In the genomic region with DNA sequence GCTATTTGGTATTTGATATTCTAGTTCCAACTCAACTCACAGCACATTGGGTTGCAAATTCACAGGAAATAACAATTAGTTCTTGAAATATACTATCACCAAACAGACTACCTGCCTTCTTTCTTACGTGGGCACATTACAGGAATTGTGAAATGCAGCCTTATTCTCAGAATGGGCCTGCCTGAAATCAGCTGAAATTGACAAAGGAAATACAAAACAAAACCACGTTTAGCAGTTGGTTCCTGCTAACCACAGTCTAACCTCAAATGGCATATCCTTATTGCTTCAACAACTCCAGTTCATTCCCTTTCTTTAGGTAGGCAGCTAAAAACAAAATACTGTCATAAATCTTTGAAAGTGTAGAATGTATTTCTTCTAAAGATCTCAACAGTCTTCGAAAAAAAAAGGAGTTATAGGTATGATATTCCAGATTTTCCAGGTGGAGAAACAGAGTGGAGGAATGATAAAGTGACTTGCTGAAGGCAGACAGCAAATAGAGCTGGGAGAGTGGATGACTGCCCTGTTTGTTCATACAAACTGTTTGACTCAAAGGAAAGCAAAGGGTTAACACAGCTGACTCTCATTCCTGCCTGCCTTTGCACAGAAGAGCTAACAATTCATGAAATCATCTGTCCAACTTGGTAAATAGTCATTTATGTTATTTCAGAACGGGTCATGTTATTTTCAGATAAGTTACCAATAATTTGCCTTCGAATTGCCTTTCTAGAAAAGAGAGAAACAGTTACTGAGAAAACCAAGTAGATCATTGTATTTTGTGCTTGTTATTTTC, we compare ENCODE assay signal across 19 cellular contexts. TPM values are rescaled to one million over a fixed set of nuclear protein-coding genes. Genes with fewer than 3 reads are reported as not detected.
DNase-seq lines count a peak whose midpoint lies in the region; ATAC-seq and TF ChIP-seq lines count a peak whose summit lies in the region.
"Had no signal": no experiment of that assay in that cellular context is flagged by ENCODE, and none has a peak within 500 bp of the region (broad histone marks: within the 10 kb centered on the region; RNA-seq: fewer than 3 reads in every experiment).

No MANE protein-coding gene starts in this region.

- no peaks in the 10 kb centered on the region for H3K9me2 ChIP-seq in GM23338 (ENCODE audit: insufficient read depth)

- H2AFZ ChIP-seq in GM23338 (no peak overlapping the region), osteoblast (ENCODE audit: low read length) (no peak overlapping the region)

- H3K4me1 Mint-ChIP-seq in GM23338 = peaks cover 46% of the 10 kb centered on the region
- H3K4me1 Mint-ChIP-seq in T-helper 2 cell treated with Interferon-gamma antibody and Interleukin-4, amounts not matched to agents 5 μg/mL and 100 μg/mL, for 36 hours (ENCODE audit: low read depth) = peaks cover 26% of the 10 kb centered on the region
- peaks cover 18 to 35% (median 29%) of the 10 kb centered on the region in 7 donors for H3K4me1 Mint-ChIP-seq in naive thymus-derived CD4-positive, alpha-beta T cell

- no peak overlapping the region for H3K4me3 Mint-ChIP-seq in GM23338
- peak overlapping the region; percentile 48 for H3K4me3 Mint-ChIP-seq in T-helper 2 cell treated with Interferon-gamma antibody and Interleukin-4, amounts not matched to agents 5 μg/mL and 100 μg/mL, for 36 hours
- H3K4me3 Mint-ChIP-seq in naive thymus-derived CD4-positive, alpha-beta T cell = peak overlapping the region in 7 of 10 donors; percentile 8 to 98 (median 84)
- H3K4me3 Mint-ChIP-seq: CD14-positive monocyte, endodermal cell had no signal

- ATAC-seq in GM23338 = no peak
- ATAC-seq in naive thymus-derived CD4-positive, alpha-beta T cell = no peak
- ATAC-seq in GM21723 (IDR thresholded peaks at IDR 0.05; ENCODE audit: unreplicated experiment) = no peak
- ATAC-seq: activated CD4-positive, CD25-positive, alpha-beta regulatory T cell treated with anti-CD3 and anti-CD28 coated beads, Interleukin-2, amount 50 U/mL, for 24 hours; pancreas had no signal

- peaks cover 15% of the 10 kb centered on the region for H3K27me3 Mint-ChIP-seq in GM23338 (ENCODE audit: insufficient read depth, low read depth, poor library complexity)
- peaks cover 43% of the 10 kb centered on the region for H3K27me3 Mint-ChIP-seq in T-helper 2 cell treated with Interferon-gamma antibody and Interleukin-4, amounts not matched to agents 5 μg/mL and 100 μg/mL, for 36 hours (ENCODE audit: low read depth)
- peaks cover 14 to 59% (median 50%) of the 10 kb centered on the region in 5 donors for H3K27me3 Mint-ChIP-seq in naive thymus-derived CD4-positive, alpha-beta T cell

- H3K9me3 ChIP-seq in naive thymus-derived CD4-positive, alpha-beta T cell (ENCODE audit: control insufficient read depth in 2 of 3, low read length in 3 of 3) = no peaks in the 10 kb centered on the region
- no peaks in the 10 kb centered on the region for H3K9me3 ChIP-seq in osteoblast (ENCODE audit: low read depth, low read length)
- H3K9me3 ChIP-seq: pancreas, thyroid gland had no signal

- H3K4me3 ChIP-seq in GM23338 (no peak overlapping the region), osteoblast (ENCODE audit: insufficient read depth, low read length) (no peak overlapping the region)
- H3K4me3 ChIP-seq in naive thymus-derived CD4-positive, alpha-beta T cell (ENCODE audit: low read length) = no peak overlapping the region
- H3K4me3 ChIP-seq: pancreas, thyroid gland had no signal

- DNase-seq in NCI-H1694 treated with DMSO at 0.1 percent for 48 hours (lab: John Stamatoyannopoulos, UW) = peak; percentile 26
- DNase-seq in NCI-H1694 (lab: John Stamatoyannopoulos, UW) = no peak
- DNase-seq in GM23338 (ENCODE audit: low spot score) = peak; percentile 18
- DNase-seq in T-helper 2 cell treated with Interferon-gamma antibody and Interleukin-4, amounts not matched to agents 5 μg/mL and 100 μg/mL, for 36 hours (ENCODE audit: low spot score) = no peak
- DNase-seq in naive thymus-derived CD4-positive, alpha-beta T cell = no peak
- no peak for DNase-seq in midbrain (lab: John Stamatoyannopoulos, UW)
- DNase-seq in osteoblast (ENCODE audit: insufficient read length, low spot score, missing footprints) = no peak
- DNase-seq: 8988T, cerebellar nuclear complex, endodermal cell, left colon, NCI-H1092, pancreas, small intestine, thyroid gland had no signal

- H3K27ac ChIP-seq in GM23338 (ENCODE audit: low read depth) (no peak overlapping the region), osteoblast (ENCODE audit: low read depth, low read length) (no peak overlapping the region)
- H3K27ac ChIP-seq in naive thymus-derived CD4-positive, alpha-beta T cell (ENCODE audit: low read depth, low read length) = no peak overlapping the region
- H3K27ac ChIP-seq: pancreas, RWPE1, thyroid gland had no signal

- no peaks in the 10 kb centered on the region; the same call in 1 of the 2 replicates for H3F3A ChIP-seq in GM23338 (replicated peaks; ENCODE audit: low read depth)

- CTCF ChIA-PET in naive thymus-derived CD4-positive, alpha-beta T cell (lab: Charles Lee) = no interaction called here

- no peaks in the 10 kb centered on the region; the same call in 2 of the 3 replicates for H3K9me3 Mint-ChIP-seq in GM23338
- no peaks in the 10 kb centered on the region for H3K9me3 Mint-ChIP-seq in T-helper 2 cell treated with Interferon-gamma antibody and Interleukin-4, amounts not matched to agents 5 μg/mL and 100 μg/mL, for 36 hours
- H3K9me3 Mint-ChIP-seq in naive thymus-derived CD4-positive, alpha-beta T cell = peaks cover 0 to 3% (median 0%) of the 10 kb centered on the region in 11 donors
- H3K9me3 Mint-ChIP-seq: endodermal cell had no signal

- POLR2A ChIA-PET in naive thymus-derived CD4-positive, alpha-beta T cell (lab: Charles Lee) = interaction anchor here (0.6 kb wide), 1 partner anchor 70 kb away, joined by 4 read pairs; no protein-coding TSS in a partner anchor

- H4K20me1 ChIP-seq in GM23338 (replicated peaks; ENCODE audit: insufficient read depth) (no peaks in the 10 kb centered on the region), osteoblast (ENCODE audit: insufficient read depth, low read length) (no peaks in the 10 kb centered on the region)

- no peaks in the 10 kb centered on the region for H3K36me3 Mint-ChIP-seq in GM23338 (ENCODE audit: low read depth)
- no peaks in the 10 kb centered on the region for H3K36me3 Mint-ChIP-seq in T-helper 2 cell treated with Interferon-gamma antibody and Interleukin-4, amounts not matched to agents 5 μg/mL and 100 μg/mL, for 36 hours (ENCODE audit: low read depth)
- H3K36me3 Mint-ChIP-seq in naive thymus-derived CD4-positive, alpha-beta T cell = no peaks in the 10 kb centered on the region
- H3K36me3 Mint-ChIP-seq: CD14-positive monocyte had no signal

- no peak overlapping the region for H3K27ac Mint-ChIP-seq in GM23338
- H3K27ac Mint-ChIP-seq in T-helper 2 cell treated with Interferon-gamma antibody and Interleukin-4, amounts not matched to agents 5 μg/mL and 100 μg/mL, for 36 hours = no peak overlapping the region
- peak overlapping the region in 3 of 9 donors; percentile 16 to 26 (median 20) for H3K27ac Mint-ChIP-seq in naive thymus-derived CD4-positive, alpha-beta T cell
- H3K27ac Mint-ChIP-seq: CD14-positive monocyte, endodermal cell had no signal

- intact Hi-C loops in naive thymus-derived CD4-positive, alpha-beta T cell (cut with micrococcal nuclease) = loop anchor here in 1 of 2 donors (2.0 to 10.0 kb wide), 2 partner anchors 37 to 71 kb away; no protein-coding TSS in a partner anchor

- peaks cover 19% of the 10 kb centered on the region for H3K27me3 ChIP-seq in GM23338 (ENCODE audit: insufficient read depth)
- H3K27me3 ChIP-seq in naive thymus-derived CD4-positive, alpha-beta T cell (ENCODE audit: control insufficient read depth in 2 of 2, insufficient read depth in 2 of 2, low read length in 2 of 2) = no peaks in the 10 kb centered on the region
- H3K27me3 ChIP-seq in osteoblast (ENCODE audit: insufficient read depth, low read length) = no peaks in the 10 kb centered on the region
- H3K27me3 ChIP-seq: thyroid gland had no signal

- no peak for TF ChIP-seq CTCF in GM23338 (conservative IDR thresholded peaks at IDR 0.05; ENCODE audit: low read depth in 2 of 2)
- TF ChIP-seq CTCF in osteoblast (IDR thresholded peaks at IDR 0.05; ENCODE audit: extremely low read depth, low read depth, low read length) = no peak

- peaks cover 54% of the 10 kb centered on the region for H3K4me1 ChIP-seq in GM23338 (ENCODE audit: insufficient read depth)
- H3K4me1 ChIP-seq in naive thymus-derived CD4-positive, alpha-beta T cell (ENCODE audit: control insufficient read depth in 2 of 2, insufficient read depth in 2 of 2, low read length in 2 of 2) = peaks cover 11 to 16% of the 10 kb centered on the region in 2 donors
- H3K4me1 ChIP-seq in osteoblast (ENCODE audit: insufficient read depth, low read length) = peaks cover 27% of the 10 kb centered on the region
- H3K4me1 ChIP-seq: pancreas, thyroid gland had no signal

- peak overlapping the region; percentile 91; the same call in 1 of the 2 replicates for H3K4me2 ChIP-seq in GM23338
- H3K4me2 ChIP-seq in osteoblast (ENCODE audit: insufficient read depth, low read length) = no peak overlapping the region

- no peaks in the 10 kb centered on the region for H3K79me2 ChIP-seq in GM23338 (replicated peaks; ENCODE audit: insufficient read depth)
- H3K79me2 ChIP-seq in osteoblast (ENCODE audit: insufficient read depth, low read length) = peaks cover 26% of the 10 kb centered on the region

- H3K36me3 ChIP-seq in GM23338 (ENCODE audit: insufficient read depth) (no peaks in the 10 kb centered on the region), osteoblast (ENCODE audit: insufficient read depth, low read length) (no peaks in the 10 kb centered on the region)
- H3K36me3 ChIP-seq in naive thymus-derived CD4-positive, alpha-beta T cell (ENCODE audit: control insufficient read depth in 2 of 3, insufficient read depth in 3 of 3, low read length in 3 of 3) = no peaks in the 10 kb centered on the region
- H3K36me3 ChIP-seq: pancreas, thyroid gland had no signal

TF ChIP-seq in GM23338, 12 proteins besides CTCF, POLR2A, EP300 and RAD21:
- TF ChIP-seq ZNF114 (CRISPR knock-in tag; IDR thresholded peaks at IDR 0.05) = no peak
- TF ChIP-seq NANOG (IDR thresholded peaks at IDR 0.05; ENCODE audit: borderline replicate concordance) = no peak
- no peak for TF ChIP-seq EZH2 (IDR thresholded peaks at IDR 0.05; ENCODE audit: low read depth, unreplicated experiment)

RNA-seq across cellular contexts. Expression of gene GREM2, which starts 1.6 kb away (rescaled TPM):
- 0.12 and 0.21 TPM in 2 replicates for total RNA-seq in GM23338 (2014; rRNA removed; shearing (Covaris generic))
- polyA plus RNA-seq in GM23338 (2016; fragmentation: Nextera tagmentation; extraction: Ambion mirVana) = 0.18 and 0.24 TPM in 2 replicates
- total RNA-seq in naive thymus-derived CD4-positive, alpha-beta T cell = 1 to 10 TPM in 2 of 5 experiments, under 1 TPM in 3; 0.31 to 5.2 (median 0.75) TPM
- under 1 TPM in 1 of 2 donors, not detected in 1; 0.05 TPM for polyA plus RNA-seq in naive thymus-derived CD4-positive, alpha-beta T cell
- 4.7 and 5.6 TPM in 2 replicates for total RNA-seq in osteoblast
- polyA plus RNA-seq: CD14-positive monocyte had no signal

Comparison
In these comparisons a context has a peak if more than half of its experiments do, and no peak if none do; other contexts are left out.
1. DNase-seq: peak in NCI-H1694 treated with DMSO at 0.1 percent for 48 hours (single experiment) and GM23338 (single experiment); none in NCI-H1694 (single experiment), T-helper 2 cell treated with Interferon-gamma antibody and Interleukin-4, amounts not matched to agents 5 μg/mL and 100 μg/mL, for 36 hours (single experiment), naive thymus-derived CD4-positive, alpha-beta T cell (0 of 9), midbrain (single experiment) and osteoblast (single experiment).